In the genomic region with DNA sequence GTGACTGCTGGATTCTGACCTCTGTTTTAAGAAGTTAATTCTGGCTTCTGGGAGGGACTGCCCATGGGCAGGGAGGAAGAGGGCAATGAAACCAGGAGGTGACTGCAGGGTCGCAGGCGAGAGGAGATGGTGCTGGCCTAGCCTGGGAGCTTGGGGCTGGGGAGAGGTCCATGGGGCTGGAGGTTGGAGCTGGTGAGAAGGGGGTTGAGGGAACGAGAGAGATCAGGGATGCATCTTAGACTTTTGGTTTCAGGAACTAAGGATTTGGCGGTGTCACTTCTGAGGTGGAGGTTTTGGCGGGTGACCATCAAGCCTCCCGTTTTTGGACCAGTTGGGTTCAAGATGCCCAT, we compare ENCODE assay signal across 25 cellular contexts.
DNase-seq lines count a peak whose midpoint lies in the region; ATAC-seq and TF ChIP-seq lines count a peak whose summit lies in the region.
"Had no signal": no experiment of that assay in that cellular context is flagged by ENCODE, and none has a peak within 500 bp of the region (broad histone marks: within the 10 kb centered on the region; RNA-seq: fewer than 3 reads in every experiment).

No MANE protein-coding gene starts in this region.

- H3K27ac ChIP-seq in gastroesophageal sphincter (peak overlapping the region; percentile 61 to 96 (median 90)), ovary (peak overlapping the region; percentile 55 to 79), uterus (peak overlapping the region; percentile 89 to 92)
- H3K27ac ChIP-seq: brain microvascular endothelial cell, foreskin keratinocyte had no signal

- H3K4me1 ChIP-seq in gastroesophageal sphincter (peaks cover 14 to 100% (median 38%) of the 10 kb centered on the region in 3 donors), ovary (ENCODE audit: insufficient read depth) (peaks cover 29% of the 10 kb centered on the region), uterus (peaks cover 21 to 51% of the 10 kb centered on the region in 2 donors)
- H3K4me1 ChIP-seq: foreskin keratinocyte had no signal

- ATAC-seq in Right ventricle myocardium inferior (no peak), Right ventricle myocardium superior (ENCODE audit: poor library complexity) (no peak), gastroesophageal sphincter (no peak)
- ATAC-seq: activated CD8-positive, alpha-beta T cell treated with anti-CD3 and anti-CD28 coated beads, Interleukin-2, amount 10 ng/mL, durations not matched to agents 7 days and 5 days; foreskin keratinocyte; GM12878; naive thymus-derived CD4-positive, alpha-beta T cell had no signal

- DNase-seq in Right ventricle myocardium inferior (ENCODE audit: missing footprints) (peak; percentile 0), Right ventricle myocardium superior (no peak), ovary (no peak), uterus (no peak), NCI-H2196 treated with DMSO at 0.1 percent for 48 hours (lab: John Stamatoyannopoulos, UW; ENCODE audit: unreplicated experiment) (no peak), GM10266 (ENCODE audit: extremely low spot score) (no peak), NCI-H146 (lab: John Stamatoyannopoulos, UW) (no peak)
- DNase-seq: activated CD4-positive, CD25-positive, alpha-beta regulatory T cell treated with anti-CD3 and anti-CD28 coated beads, Interleukin-2, amount 50 U/mL, for 72 hours; activated CD8-positive, alpha-beta T cell treated with anti-CD3 and anti-CD28 coated beads, Interleukin-2, amount 10 ng/mL, durations not matched to agents 7 days and 5 days; activated naive CD8-positive, alpha-beta T cell treated with anti-CD3 and anti-CD28 coated beads, Interleukin-2, amount 10 ng/mL, durations not matched to agents 7 days and 5 days; activated T-cell treated with anti-CD3 and anti-CD28 coated beads, Interleukin-2, amount 50 U/mL, for 48 hours; brain microvascular endothelial cell; C1 segment of cervical spinal cord; dermis blood vessel endothelial cell; DMS 273 treated with DMSO at 0.1 percent for 48 hours; foreskin keratinocyte; GDM1; MG63; naive thymus-derived CD4-positive, alpha-beta T cell; NCI-H1417 treated with DMSO at 0.1 percent for 48 hours; NCI-H510A treated with DMSO at 0.1 percent for 48 hours; SK-N-SH; stimulated activated CD4-positive, alpha-beta T cell treated with anti-CD3 and anti-CD28 coated beads, Interleukin-4, amount 100 ng/mL, for 4 hours had no signal

- H3K27me3 ChIP-seq in gastroesophageal sphincter (no peaks in the 10 kb centered on the region), ovary (no peaks in the 10 kb centered on the region), uterus (no peaks in the 10 kb centered on the region)
- H3K27me3 ChIP-seq: brain microvascular endothelial cell, foreskin keratinocyte, MG63 had no signal

- intact Hi-C loops in Right ventricle myocardium inferior (cut with DNase I) = no loop called here
- intact Hi-C loops in Right ventricle myocardium superior (cut with DNase I) = no loop called here
- intact Hi-C loops in ovary (cut with DNase I) = loop anchor here in 1 of 4 donors (5.0 kb wide), 1 partner anchor 66 kb away; the partner anchor contains the start of gene NKD1
- intact Hi-C loops in uterus (cut with DNase I; ENCODE audit: low total_unique reads) = no loop called here

- H3K4me3 ChIP-seq in gastroesophageal sphincter (no peak overlapping the region), ovary (no peak overlapping the region), uterus (peak overlapping the region; percentile 3 to 4)
- H3K4me3 ChIP-seq: GM12878, MG63 had no signal

- TF ChIP-seq EP300 in gastroesophageal sphincter (IDR thresholded peaks at IDR 0.05) (no peak), ovary (IDR thresholded peaks at IDR 0.05) (no peak)

- 78 to 87% methylated on average over 6 of the region's 6 CpGs for WGBS in gastroesophageal sphincter (ENCODE audit: low coverage in 1 of 2), 2 donors
- WGBS in ovary, 3 donors = 83 to 84% (median 84%) methylated on average over 6 of the region's 6 CpGs

- H3K9me3 ChIP-seq in gastroesophageal sphincter (no peaks in the 10 kb centered on the region), ovary (no peaks in the 10 kb centered on the region), uterus (no peaks in the 10 kb centered on the region)
- H3K9me3 ChIP-seq: MG63, SK-N-SH had no signal

- TF ChIP-seq POLR2A in gastroesophageal sphincter (IDR thresholded peaks at IDR 0.05) (no peak), ovary (IDR thresholded peaks at IDR 0.05) (no peak), uterus (IDR thresholded peaks at IDR 0.05) (no peak)

- no peak for TF ChIP-seq CTCF in gastroesophageal sphincter (IDR thresholded peaks at IDR 0.05)
- TF ChIP-seq CTCF in ovary (IDR thresholded peaks at IDR 0.05) = no peak
- TF ChIP-seq CTCF in uterus (IDR thresholded peaks at IDR 0.05) = no peak
- TF ChIP-seq CTCF in GM10266 (IDR thresholded peaks at IDR 0.05; ENCODE audit: control insufficient read depth, insufficient read depth, low read depth, missing control alignments) = no peak

- no peaks in the 10 kb centered on the region for H3K36me3 ChIP-seq in gastroesophageal sphincter
- no peaks in the 10 kb centered on the region for H3K36me3 ChIP-seq in ovary
- H3K36me3 ChIP-seq in uterus = no peaks in the 10 kb centered on the region
- H3K36me3 ChIP-seq: brain microvascular endothelial cell, MG63 had no signal

Comparison
In these comparisons a context has a peak if more than half of its experiments do, and no peak if none do; other contexts are left out.
1. H3K4me3 ChIP-seq: peak in uterus (2 of 2); none in gastroesophageal sphincter (0 of 2) and ovary (single experiment).
2. Peak in every context shown above with its lines, with median percentiles within 50 percentile points of each other: H3K27ac ChIP-seq.